ENCODE assay signal across 1 cellular context in the genomic region with DNA sequence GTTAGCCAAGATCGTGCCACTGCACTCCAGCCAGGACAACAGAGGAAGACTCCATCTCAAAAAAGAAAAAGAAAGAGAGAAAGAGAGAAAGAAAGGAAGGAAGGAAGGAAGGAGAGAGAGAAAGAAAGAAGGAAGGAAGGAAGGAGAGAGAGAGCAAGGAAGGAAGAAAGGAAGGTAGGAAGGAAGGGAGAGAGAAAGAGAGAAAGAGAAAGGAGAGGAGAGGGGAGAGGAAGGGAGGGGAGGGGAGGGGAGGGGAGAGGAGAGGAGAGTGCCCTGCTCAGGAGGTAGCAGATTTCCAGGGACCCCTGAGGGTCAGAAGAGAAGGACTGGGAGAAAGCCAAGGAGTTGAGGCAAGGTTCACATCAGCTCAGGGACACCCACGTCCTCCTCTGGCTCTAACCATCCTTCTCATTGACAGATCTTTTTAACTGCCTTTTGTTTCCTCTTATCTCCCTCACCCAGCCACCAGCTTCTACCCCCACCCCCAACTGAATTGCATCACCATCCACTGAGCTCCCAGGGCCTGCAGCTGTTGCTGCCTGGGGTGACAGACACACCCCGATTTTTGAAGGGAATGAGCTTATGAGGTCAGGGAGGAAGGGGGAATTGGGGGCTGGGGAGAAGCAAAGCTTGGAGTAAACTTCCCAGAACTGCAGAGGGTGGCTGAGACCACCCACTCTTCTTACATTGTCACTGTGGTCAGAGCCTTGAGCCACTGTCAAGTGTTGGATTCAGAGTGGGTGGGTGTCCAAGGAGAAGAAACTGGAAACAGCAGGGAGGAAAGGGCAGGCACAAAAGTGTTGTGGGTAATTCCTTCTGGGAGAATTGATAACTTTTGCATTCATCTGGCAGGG.
A peak's percentile ranks its signal among the peaks of the same experiment; 100 is the strongest.
TF ChIP-seq lines count a peak whose summit lies in the region.

No MANE protein-coding gene starts in this region.

TF ChIP-seq in K562, 482 proteins besides CTCF, POLR2A, EP300 and RAD21 (continued from another document and continues in another):
- TF ChIP-seq, protein P1, sequence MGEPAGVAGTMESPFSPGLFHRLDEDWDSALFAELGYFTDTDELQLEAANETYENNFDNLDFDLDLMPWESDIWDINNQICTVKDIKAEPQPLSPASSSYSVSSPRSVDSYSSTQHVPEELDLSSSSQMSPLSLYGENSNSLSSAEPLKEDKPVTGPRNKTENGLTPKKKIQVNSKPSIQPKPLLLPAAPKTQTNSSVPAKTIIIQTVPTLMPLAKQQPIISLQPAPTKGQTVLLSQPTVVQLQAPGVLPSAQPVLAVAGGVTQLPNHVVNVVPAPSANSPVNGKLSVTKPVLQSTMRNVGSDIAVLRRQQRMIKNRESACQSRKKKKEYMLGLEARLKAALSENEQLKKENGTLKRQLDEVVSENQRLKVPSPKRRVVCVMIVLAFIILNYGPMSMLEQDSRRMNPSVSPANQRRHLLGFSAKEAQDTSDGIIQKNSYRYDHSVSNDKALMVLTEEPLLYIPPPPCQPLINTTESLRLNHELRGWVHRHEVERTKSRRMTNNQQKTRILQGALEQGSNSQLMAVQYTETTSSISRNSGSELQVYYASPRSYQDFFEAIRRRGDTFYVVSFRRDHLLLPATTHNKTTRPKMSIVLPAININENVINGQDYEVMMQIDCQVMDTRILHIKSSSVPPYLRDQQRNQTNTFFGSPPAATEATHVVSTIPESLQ (CRISPR knock-in tag; IDR thresholded peaks at IDR 0.05), result no peak
- TF ChIP-seq SAFB (IDR thresholded peaks at IDR 0.05; ENCODE audit: borderline replicate concordance, low read depth, low read length) (no peak), KDM4B (IDR thresholded peaks at IDR 0.05; ENCODE audit: borderline replicate concordance in 2 of 2, low read depth in 1 of 2) (peak in 1 of 2 experiments; percentile 84; a peak in 1 of 4 replicates), E2F3 (CRISPR knock-in tag; IDR thresholded peaks at IDR 0.05) (no peak; the same call in 1 of the 2 replicates), TGIF2 (CRISPR knock-in tag; IDR thresholded peaks at IDR 0.05) (no peak), NR3C1 (CRISPR knock-in tag; IDR thresholded peaks at IDR 0.05) (no peak), ARID2 (IDR thresholded peaks at IDR 0.05) (peak; percentile 55), CTBP1 (IDR thresholded peaks at IDR 0.05; ENCODE audit: borderline replicate concordance) (peak; percentile 98), IFI16 (CRISPR knock-in tag; IDR thresholded peaks at IDR 0.05) (no peak), ZBTB17 (CRISPR knock-in tag; IDR thresholded peaks at IDR 0.05) (peak; percentile 88), ARID1B (IDR thresholded peaks at IDR 0.05) (peak; percentile 100), PCBP2 (IDR thresholded peaks at IDR 0.05; ENCODE audit: low read depth, low read length, poor library complexity, severe bottlenecking) (peak; percentile 24), HCFC1 (IDR thresholded peaks at IDR 0.05; ENCODE audit: low read depth, low read length) (peak; percentile 35; the same call in 1 of the 2 replicates), CHCHD3 (CRISPR knock-in tag; IDR thresholded peaks at IDR 0.05) (0 out of 2 replicates have a peak, but pooled peaks have one; percentile 10), PYGO2 (tag; IDR thresholded peaks at IDR 0.05) (peak; percentile 95), CXXC5 (CRISPR knock-in tag; IDR thresholded peaks at IDR 0.05) (peak; percentile 82), EHMT2 (IDR thresholded peaks at IDR 0.05) (peak; percentile 60; the same call in 1 of the 2 replicates), ZNF239 (CRISPR knock-in tag; IDR thresholded peaks at IDR 0.05) (no peak), FOXP1 (CRISPR knock-in tag; IDR thresholded peaks at IDR 0.05) (peak; percentile 74; the same call in 1 of the 2 replicates), ZNF79 (CRISPR knock-in tag; IDR thresholded peaks at IDR 0.05; ENCODE audit: low read depth) (no peak), SMAD3 (CRISPR knock-in tag; conservative IDR thresholded peaks at IDR 0.05) (peak; percentile 81), L3MBTL2 (IDR thresholded peaks at IDR 0.05) (peak; percentile 80), KHSRP (IDR thresholded peaks at IDR 0.05) (peak; percentile 84), ZNF561 (CRISPR knock-in tag; conservative IDR thresholded peaks at IDR 0.05) (0 out of 2 replicates have a peak, but pooled peaks have one; percentile 68), ZNF274 (IDR thresholded peaks at IDR 0.05; ENCODE audit: borderline replicate concordance, low read depth, low read length) (peak; percentile 62; the same call in 1 of the 2 replicates), C11orf30 (IDR thresholded peaks at IDR 0.05; ENCODE audit: low read depth) (no peak), ZNF134 (CRISPR knock-in tag; conservative IDR thresholded peaks at IDR 0.05) (no peak), MEF2A (IDR thresholded peaks at IDR 0.05; ENCODE audit: control insufficient read depth, low read depth, low read length) (peak; percentile 78), U2AF2 (optimal IDR thresholded peaks at IDR 0.05; ENCODE audit: low read depth, low read length) (no peak), FOXJ2 (tag; IDR thresholded peaks at IDR 0.05) (peak; percentile 93), SNRNP70 (optimal IDR thresholded peaks at IDR 0.05; ENCODE audit: low read depth, low read length) (no peak), BMI1 (IDR thresholded peaks at IDR 0.05; ENCODE audit: low read length) (no peak), ZFP36 (IDR thresholded peaks at IDR 0.05; ENCODE audit: low read depth, low read length, partially characterized antibody) (peak; percentile 92), GABPB1 (CRISPR knock-in tag; IDR thresholded peaks at IDR 0.05) (peak; percentile 71), HNRNPL (IDR thresholded peaks at IDR 0.05; ENCODE audit: low read depth, low read length) (no peak), ZNF347 (CRISPR knock-in tag; IDR thresholded peaks at IDR 0.05; ENCODE audit: low read depth) (no peak), STAG1 (CRISPR knock-in tag; IDR thresholded peaks at IDR 0.05; ENCODE audit: borderline replicate concordance) (no peak), POLR2B (IDR thresholded peaks at IDR 0.05; ENCODE audit: low read depth, partially characterized antibody) (peak; percentile 75), ZNF431 (CRISPR knock-in tag; IDR thresholded peaks at IDR 0.05) (0 out of 2 replicates have a peak, but pooled peaks have one; percentile 50)
- TF ChIP-seq, protein P2, sequence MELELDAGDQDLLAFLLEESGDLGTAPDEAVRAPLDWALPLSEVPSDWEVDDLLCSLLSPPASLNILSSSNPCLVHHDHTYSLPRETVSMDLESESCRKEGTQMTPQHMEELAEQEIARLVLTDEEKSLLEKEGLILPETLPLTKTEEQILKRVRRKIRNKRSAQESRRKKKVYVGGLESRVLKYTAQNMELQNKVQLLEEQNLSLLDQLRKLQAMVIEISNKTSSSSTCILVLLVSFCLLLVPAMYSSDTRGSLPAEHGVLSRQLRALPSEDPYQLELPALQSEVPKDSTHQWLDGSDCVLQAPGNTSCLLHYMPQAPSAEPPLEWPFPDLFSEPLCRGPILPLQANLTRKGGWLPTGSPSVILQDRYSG (tag; conservative IDR thresholded peaks at IDR 0.05; ENCODE audit: low read depth), result peak; percentile 80; the same call in 1 of the 2 replicates
- TF ChIP-seq, protein P3, sequence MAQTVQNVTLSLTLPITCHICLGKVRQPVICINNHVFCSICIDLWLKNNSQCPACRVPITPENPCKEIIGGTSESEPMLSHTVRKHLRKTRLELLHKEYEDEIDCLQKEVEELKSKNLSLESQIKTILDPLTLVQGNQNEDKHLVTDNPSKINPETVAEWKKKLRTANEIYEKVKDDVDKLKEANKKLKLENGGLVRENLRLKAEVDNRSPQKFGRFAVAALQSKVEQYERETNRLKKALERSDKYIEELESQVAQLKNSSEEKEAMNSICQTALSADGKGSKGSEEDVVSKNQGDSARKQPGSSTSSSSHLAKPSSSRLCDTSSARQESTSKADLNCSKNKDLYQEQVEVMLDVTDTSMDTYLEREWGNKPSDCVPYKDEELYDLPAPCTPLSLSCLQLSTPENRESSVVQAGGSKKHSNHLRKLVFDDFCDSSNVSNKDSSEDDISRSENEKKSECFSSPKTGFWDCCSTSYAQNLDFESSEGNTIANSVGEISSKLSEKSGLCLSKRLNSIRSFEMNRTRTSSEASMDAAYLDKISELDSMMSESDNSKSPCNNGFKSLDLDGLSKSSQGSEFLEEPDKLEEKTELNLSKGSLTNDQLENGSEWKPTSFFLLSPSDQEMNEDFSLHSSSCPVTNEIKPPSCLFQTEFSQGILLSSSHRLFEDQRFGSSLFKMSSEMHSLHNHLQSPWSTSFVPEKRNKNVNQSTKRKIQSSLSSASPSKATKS (CRISPR knock-in tag; IDR thresholded peaks at IDR 0.05), result no peak
- TF ChIP-seq, protein P4, sequence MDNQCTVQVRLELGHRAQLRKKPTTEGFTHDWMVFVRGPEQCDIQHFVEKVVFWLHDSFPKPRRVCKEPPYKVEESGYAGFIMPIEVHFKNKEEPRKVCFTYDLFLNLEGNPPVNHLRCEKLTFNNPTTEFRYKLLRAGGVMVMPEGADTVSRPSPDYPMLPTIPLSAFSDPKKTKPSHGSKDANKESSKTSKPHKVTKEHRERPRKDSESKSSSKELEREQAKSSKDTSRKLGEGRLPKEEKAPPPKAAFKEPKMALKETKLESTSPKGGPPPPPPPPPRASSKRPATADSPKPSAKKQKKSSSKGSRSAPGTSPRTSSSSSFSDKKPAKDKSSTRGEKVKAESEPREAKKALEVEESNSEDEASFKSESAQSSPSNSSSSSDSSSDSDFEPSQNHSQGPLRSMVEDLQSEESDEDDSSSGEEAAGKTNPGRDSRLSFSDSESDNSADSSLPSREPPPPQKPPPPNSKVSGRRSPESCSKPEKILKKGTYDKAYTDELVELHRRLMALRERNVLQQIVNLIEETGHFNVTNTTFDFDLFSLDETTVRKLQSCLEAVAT (IDR thresholded peaks at IDR 0.05), result peak; percentile 84 to 85
- TF ChIP-seq, protein P5, sequence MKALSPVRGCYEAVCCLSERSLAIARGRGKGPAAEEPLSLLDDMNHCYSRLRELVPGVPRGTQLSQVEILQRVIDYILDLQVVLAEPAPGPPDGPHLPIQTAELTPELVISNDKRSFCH (CRISPR knock-in tag; IDR thresholded peaks at IDR 0.05), result no peak
- TF ChIP-seq, protein P5 (tag; IDR thresholded peaks at IDR 0.05), result peak; percentile 96
- TF ChIP-seq, protein P6, sequence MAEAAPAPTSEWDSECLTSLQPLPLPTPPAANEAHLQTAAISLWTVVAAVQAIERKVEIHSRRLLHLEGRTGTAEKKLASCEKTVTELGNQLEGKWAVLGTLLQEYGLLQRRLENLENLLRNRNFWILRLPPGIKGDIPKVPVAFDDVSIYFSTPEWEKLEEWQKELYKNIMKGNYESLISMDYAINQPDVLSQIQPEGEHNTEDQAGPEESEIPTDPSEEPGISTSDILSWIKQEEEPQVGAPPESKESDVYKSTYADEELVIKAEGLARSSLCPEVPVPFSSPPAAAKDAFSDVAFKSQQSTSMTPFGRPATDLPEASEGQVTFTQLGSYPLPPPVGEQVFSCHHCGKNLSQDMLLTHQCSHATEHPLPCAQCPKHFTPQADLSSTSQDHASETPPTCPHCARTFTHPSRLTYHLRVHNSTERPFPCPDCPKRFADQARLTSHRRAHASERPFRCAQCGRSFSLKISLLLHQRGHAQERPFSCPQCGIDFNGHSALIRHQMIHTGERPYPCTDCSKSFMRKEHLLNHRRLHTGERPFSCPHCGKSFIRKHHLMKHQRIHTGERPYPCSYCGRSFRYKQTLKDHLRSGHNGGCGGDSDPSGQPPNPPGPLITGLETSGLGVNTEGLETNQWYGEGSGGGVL (CRISPR knock-in tag; IDR thresholded peaks at IDR 0.05), result no peak
- TF ChIP-seq, protein P7, sequence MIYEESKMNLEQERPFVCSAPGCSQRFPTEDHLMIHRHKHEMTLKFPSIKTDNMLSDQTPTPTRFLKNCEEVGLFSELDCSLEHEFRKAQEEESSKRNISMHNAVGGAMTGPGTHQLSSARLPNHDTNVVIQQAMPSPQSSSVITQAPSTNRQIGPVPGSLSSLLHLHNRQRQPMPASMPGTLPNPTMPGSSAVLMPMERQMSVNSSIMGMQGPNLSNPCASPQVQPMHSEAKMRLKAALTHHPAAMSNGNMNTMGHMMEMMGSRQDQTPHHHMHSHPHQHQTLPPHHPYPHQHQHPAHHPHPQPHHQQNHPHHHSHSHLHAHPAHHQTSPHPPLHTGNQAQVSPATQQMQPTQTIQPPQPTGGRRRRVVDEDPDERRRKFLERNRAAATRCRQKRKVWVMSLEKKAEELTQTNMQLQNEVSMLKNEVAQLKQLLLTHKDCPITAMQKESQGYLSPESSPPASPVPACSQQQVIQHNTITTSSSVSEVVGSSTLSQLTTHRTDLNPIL (CRISPR knock-in tag; IDR thresholded peaks at IDR 0.05), result no peak
- TF ChIP-seq, protein P8, sequence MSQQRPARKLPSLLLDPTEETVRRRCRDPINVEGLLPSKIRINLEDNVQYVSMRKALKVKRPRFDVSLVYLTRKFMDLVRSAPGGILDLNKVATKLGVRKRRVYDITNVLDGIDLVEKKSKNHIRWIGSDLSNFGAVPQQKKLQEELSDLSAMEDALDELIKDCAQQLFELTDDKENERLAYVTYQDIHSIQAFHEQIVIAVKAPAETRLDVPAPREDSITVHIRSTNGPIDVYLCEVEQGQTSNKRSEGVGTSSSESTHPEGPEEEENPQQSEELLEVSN (IDR thresholded peaks at IDR 0.05; ENCODE audit: borderline replicate concordance in 1 of 2, extremely low read depth in 1 of 2, insufficient read depth in 1 of 2, insufficient read length in 1 of 2, low read depth in 1 of 2, low read length in 1 of 2, poor library complexity in 1 of 2, severe bottlenecking in 1 of 2), result peak in 1 of 2 experiments; percentile 53
- TF ChIP-seq, protein P9, sequence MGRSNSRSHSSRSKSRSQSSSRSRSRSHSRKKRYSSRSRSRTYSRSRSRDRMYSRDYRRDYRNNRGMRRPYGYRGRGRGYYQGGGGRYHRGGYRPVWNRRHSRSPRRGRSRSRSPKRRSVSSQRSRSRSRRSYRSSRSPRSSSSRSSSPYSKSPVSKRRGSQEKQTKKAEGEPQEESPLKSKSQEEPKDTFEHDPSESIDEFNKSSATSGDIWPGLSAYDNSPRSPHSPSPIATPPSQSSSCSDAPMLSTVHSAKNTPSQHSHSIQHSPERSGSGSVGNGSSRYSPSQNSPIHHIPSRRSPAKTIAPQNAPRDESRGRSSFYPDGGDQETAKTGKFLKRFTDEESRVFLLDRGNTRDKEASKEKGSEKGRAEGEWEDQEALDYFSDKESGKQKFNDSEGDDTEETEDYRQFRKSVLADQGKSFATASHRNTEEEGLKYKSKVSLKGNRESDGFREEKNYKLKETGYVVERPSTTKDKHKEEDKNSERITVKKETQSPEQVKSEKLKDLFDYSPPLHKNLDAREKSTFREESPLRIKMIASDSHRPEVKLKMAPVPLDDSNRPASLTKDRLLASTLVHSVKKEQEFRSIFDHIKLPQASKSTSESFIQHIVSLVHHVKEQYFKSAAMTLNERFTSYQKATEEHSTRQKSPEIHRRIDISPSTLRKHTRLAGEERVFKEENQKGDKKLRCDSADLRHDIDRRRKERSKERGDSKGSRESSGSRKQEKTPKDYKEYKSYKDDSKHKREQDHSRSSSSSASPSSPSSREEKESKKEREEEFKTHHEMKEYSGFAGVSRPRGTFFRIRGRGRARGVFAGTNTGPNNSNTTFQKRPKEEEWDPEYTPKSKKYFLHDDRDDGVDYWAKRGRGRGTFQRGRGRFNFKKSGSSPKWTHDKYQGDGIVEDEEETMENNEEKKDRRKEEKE (IDR thresholded peaks at IDR 0.05; ENCODE audit: borderline replicate concordance in 1 of 2, control insufficient read depth in 1 of 2, low read depth in 2 of 2, low read length in 1 of 2), result peak; percentile 70 to 81; a peak in 2 of 4 replicates
- TF ChIP-seq, protein P10, sequence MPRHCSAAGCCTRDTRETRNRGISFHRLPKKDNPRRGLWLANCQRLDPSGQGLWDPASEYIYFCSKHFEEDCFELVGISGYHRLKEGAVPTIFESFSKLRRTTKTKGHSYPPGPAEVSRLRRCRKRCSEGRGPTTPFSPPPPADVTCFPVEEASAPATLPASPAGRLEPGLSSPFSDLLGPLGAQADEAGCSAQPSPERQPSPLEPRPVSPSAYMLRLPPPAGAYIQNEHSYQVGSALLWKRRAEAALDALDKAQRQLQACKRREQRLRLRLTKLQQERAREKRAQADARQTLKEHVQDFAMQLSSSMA (CRISPR knock-in tag; IDR thresholded peaks at IDR 0.05), result no peak
